Comparison of ENCODE assay signal across 24 cellular contexts in the genomic region with DNA sequence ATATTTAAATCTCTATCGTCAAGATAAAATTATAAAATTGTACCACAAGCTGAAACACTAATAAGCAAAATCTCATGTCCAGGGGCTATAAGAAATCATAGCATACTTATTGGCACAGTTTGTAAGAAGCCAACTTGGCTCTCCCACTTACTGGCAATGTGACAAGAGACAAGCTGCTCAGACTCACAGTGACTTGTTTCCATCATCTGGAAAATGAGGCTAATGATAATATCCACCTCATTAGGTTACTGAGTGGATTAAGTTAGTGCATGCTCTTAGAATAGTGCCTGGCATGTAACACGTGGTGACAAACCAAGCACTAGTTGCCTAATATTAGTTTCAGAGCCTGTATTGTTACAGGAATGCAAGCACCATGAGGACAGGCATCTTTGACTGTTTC.
"Had no signal": no experiment of that assay in that cellular context is flagged by ENCODE, and none has a peak within 500 bp of the region (broad histone marks: within the 10 kb centered on the region; RNA-seq: fewer than 3 reads in every experiment).

No MANE protein-coding gene starts in this region.

- H3K36me3 ChIP-seq: gastrocnemius medialis, left ventricle myocardium inferior, thoracic aorta had no signal

- DNase-seq: cortex of kidney; dorsolateral prefrontal cortex; effector CD8-positive, alpha-beta T cell; gastrocnemius medialis; glutamatergic neuron; kidney; left cardiac atrium; left ventricle myocardium inferior; mesenchymal stem cell; midbrain; occipital lobe; psoas muscle; retina; sigmoid colon; small intestine; stimulated activated CD4-positive, alpha-beta T cell treated with anti-CD3 and anti-CD28 coated beads, Interleukin-12 subunit alpha, Interleukin-12 subunit beta, amount 100 ng/mL, for 4 hours; stimulated activated naive CD4-positive, alpha-beta T cell; stomach; substantia nigra; trophoblast cell had no signal

- H3K27ac Mint-ChIP-seq: natural killer cell treated with Interleukin-12 subunit alpha and Interleukin-12 subunit beta and Interleukin-15 and Interleukin-18, amount 100 ng/mL, for 72 hours had no signal

- H2AFZ ChIP-seq: parathyroid adenoma had no signal

- H3K9me3 Mint-ChIP-seq: natural killer cell treated with Interleukin-12 subunit alpha and Interleukin-12 subunit beta and Interleukin-15 and Interleukin-18, amount 100 ng/mL, for 72 hours had no signal

- H3K79me2 ChIP-seq: parathyroid adenoma had no signal

- H3K4me3 Mint-ChIP-seq: natural killer cell treated with Interleukin-12 subunit alpha and Interleukin-12 subunit beta and Interleukin-15 and Interleukin-18, amount 100 ng/mL, for 72 hours had no signal

- H3K36me3 Mint-ChIP-seq: natural killer cell treated with Interleukin-12 subunit alpha and Interleukin-12 subunit beta and Interleukin-15 and Interleukin-18, amount 100 ng/mL, for 72 hours had no signal

- H3K4me3 ChIP-seq: dorsolateral prefrontal cortex, gastrocnemius medialis, left ventricle myocardium inferior, lung, psoas muscle, sigmoid colon, stomach, thoracic aorta had no signal

- H3K27me3 ChIP-seq: gastrocnemius medialis, sigmoid colon, stomach had no signal

- H3K4me1 ChIP-seq: gastrocnemius medialis, left ventricle myocardium inferior, parathyroid adenoma, psoas muscle, stomach had no signal

- H3K9ac ChIP-seq: parathyroid adenoma had no signal

- ATAC-seq: gastrocnemius medialis; left cardiac atrium; natural killer cell treated with Interleukin-12 subunit alpha and Interleukin-12 subunit beta and Interleukin-15 and Interleukin-18, amount 100 ng/mL, for 72 hours; psoas muscle had no signal

- H3K27ac ChIP-seq: dorsolateral prefrontal cortex, gastrocnemius medialis, left ventricle myocardium inferior, parathyroid adenoma, psoas muscle, sigmoid colon, stomach, thoracic aorta had no signal

- FAIRE-seq: small intestine had no signal

- H3K9me3 ChIP-seq: gastrocnemius medialis, left ventricle myocardium inferior, psoas muscle, sigmoid colon, stomach, thoracic aorta had no signal
